9 cellular contexts compared by ENCODE assay signal in genomic region chr4:78749972-78750727, GRCh38. TPM values are rescaled to one million over a fixed set of nuclear protein-coding genes. Genes with fewer than 3 reads are reported as not detected.
DNase-seq lines count a peak whose midpoint lies in the region; ATAC-seq and TF ChIP-seq lines count a peak whose summit lies in the region.
"Had no signal": no experiment of that assay in that cellular context is flagged by ENCODE, and none has a peak within 500 bp of the region (broad histone marks: within the 10 kb centered on the region; RNA-seq: fewer than 3 reads in every experiment).

No MANE protein-coding gene starts in this region.

- H3K23ac ChIP-seq in H9 (ENCODE audit: insufficient read length, low read depth, low read length): no peak overlapping the region

- H3K36me3 ChIP-seq in HAP-1 (replicated peaks): no peaks in the 10 kb centered on the region
- no peaks in the 10 kb centered on the region for H3K36me3 ChIP-seq in effector memory CD4-positive, alpha-beta T cell (ENCODE audit: control insufficient read depth, insufficient read depth, low read length)

- no peaks in the 10 kb centered on the region for H3K23me2 ChIP-seq in H9 (ENCODE audit: insufficient read length, low read depth, low read length, poor library complexity, severe bottlenecking)

- in situ Hi-C loops in HAP-1 (cut with MboI; ENCODE audit: low sequenced_read_pairs): no loop called here

- H2BK12ac ChIP-seq in H9 (ENCODE audit: insufficient read length, low read depth, low read length): no peak overlapping the region

- no peaks in the 10 kb centered on the region for H4K20me1 ChIP-seq in H9 (ENCODE audit: control insufficient read depth, insufficient read depth, insufficient read length)

- H2AK5ac ChIP-seq in H9 (ENCODE audit: insufficient read length, low read length): no peak overlapping the region

- no peak overlapping the region for H4K5ac ChIP-seq in H9 (ENCODE audit: insufficient read length, low read depth, low read length)

- H3K27ac ChIP-seq in H9 (ENCODE audit: insufficient read length, low read depth, low read length): no peak overlapping the region
- H3K27ac ChIP-seq in effector memory CD4-positive, alpha-beta T cell (ENCODE audit: insufficient read depth, low read length, poor library complexity, severe bottlenecking): no peak overlapping the region

- no peak overlapping the region for H2AFZ ChIP-seq in H9 (ENCODE audit: low read length)

- DNase-seq in NB4 (ENCODE audit: low read depth) (peak; percentile 73), memory B cell (ENCODE audit: low spot score in 2 of 2) (peak in 1 of 2 donors; percentile 48), H9 (no peak), HAP-1 (ENCODE audit: low spot score in 2 of 2) (no peak)
- DNase-seq in activated naive CD4-positive, alpha-beta T cell treated with anti-CD3 and anti-CD28 coated beads, Interleukin-2, amount 50 U/mL, for 16 hours: no peak
- DNase-seq in effector memory CD4-positive, alpha-beta T cell: no peak
- DNase-seq: glutamatergic neuron had no signal

- H3K4me1 ChIP-seq in H9 (ENCODE audit: insufficient read depth, low read length) (no peaks in the 10 kb centered on the region), HAP-1 (no peaks in the 10 kb centered on the region)
- no peaks in the 10 kb centered on the region for H3K4me1 ChIP-seq in effector memory CD4-positive, alpha-beta T cell (ENCODE audit: control insufficient read depth, insufficient read depth, low read length, poor library complexity, severe bottlenecking)

- no peak overlapping the region for H4K8ac ChIP-seq in H9 (replicated peaks; ENCODE audit: insufficient read length, low read depth, low read length)

- H3K9ac ChIP-seq in H9 (ENCODE audit: extremely low read depth, insufficient read length, low read length): no peak overlapping the region

- no peak overlapping the region for H3T11ph ChIP-seq in H9 (ENCODE audit: low read length)

- no peak overlapping the region for H3K4ac ChIP-seq in H9 (ENCODE audit: low read depth, low read length)

- TF ChIP-seq POLR2A in NB4 (IDR thresholded peaks at IDR 0.05; ENCODE audit: extremely low read depth, insufficient read length): no peak

- no peak overlapping the region for H3K4me3 ChIP-seq in NB4 (ENCODE audit: low read depth, low read length)
- H3K4me3 ChIP-seq in HAP-1: no peak overlapping the region
- no peak overlapping the region for H3K4me3 ChIP-seq in effector memory CD4-positive, alpha-beta T cell (ENCODE audit: insufficient read depth, low read depth, low read length, poor library complexity, severe bottlenecking)

- peaks cover 30% of the 10 kb centered on the region for H3K4me1 Mint-ChIP-seq in memory B cell
- H3K4me1 Mint-ChIP-seq in H9: no peaks in the 10 kb centered on the region

- H3K4me3 Mint-ChIP-seq in memory B cell: peak overlapping the region; percentile 60
- H3K4me3 Mint-ChIP-seq in H9: no peak overlapping the region

- H3K79me1 ChIP-seq in H9 (ENCODE audit: insufficient read depth, low read depth, low read length, poor library complexity, severe bottlenecking): no peaks in the 10 kb centered on the region

- no peak overlapping the region for H3K4me2 ChIP-seq in H9 (ENCODE audit: insufficient read depth, insufficient read length, low read length)

- H3K27me3 Mint-ChIP-seq in memory B cell (no peaks in the 10 kb centered on the region), H9 (ENCODE audit: low read depth) (no peaks in the 10 kb centered on the region)

- ATAC-seq in GM18519 (IDR thresholded peaks at IDR 0.05; ENCODE audit: low FRiP score, unreplicated experiment): peak; percentile 93
- peak; percentile 91 for ATAC-seq in HG02759 (IDR thresholded peaks at IDR 0.05; ENCODE audit: unreplicated experiment)
- peak; percentile 89 for ATAC-seq in memory B cell (ENCODE audit: low read depth)

- H3K27me3 ChIP-seq in H9 (ENCODE audit: insufficient read depth, low read length): no peaks in the 10 kb centered on the region
- H3K27me3 ChIP-seq in HAP-1 (ENCODE audit: low read depth): no peaks in the 10 kb centered on the region
- no peaks in the 10 kb centered on the region for H3K27me3 ChIP-seq in effector memory CD4-positive, alpha-beta T cell (replicated peaks; ENCODE audit: control insufficient read depth, insufficient read depth, low read length, poor library complexity, severe bottlenecking)

- H3K9me3 Mint-ChIP-seq in memory B cell: no peaks in the 10 kb centered on the region
- H3K9me3 Mint-ChIP-seq in H9: no peaks in the 10 kb centered on the region

- no peak overlapping the region for H2BK120ac ChIP-seq in H9 (ENCODE audit: low read depth, low read length, poor library complexity, severe bottlenecking)

- H4K91ac ChIP-seq in H9 (ENCODE audit: insufficient read length, low read depth, low read length): no peak overlapping the region

- H3K9me3 ChIP-seq in H9 (ENCODE audit: control insufficient read depth, low read depth, low read length) (no peaks in the 10 kb centered on the region), HAP-1 (no peaks in the 10 kb centered on the region)
- H3K9me3 ChIP-seq in effector memory CD4-positive, alpha-beta T cell (ENCODE audit: control insufficient read depth, low read length): no peaks in the 10 kb centered on the region

- H2BK20ac ChIP-seq in H9 (ENCODE audit: low read depth, low read length, poor library complexity, severe bottlenecking): no peak overlapping the region

- H3K56ac ChIP-seq in H9 (ENCODE audit: insufficient read length, low read depth, low read length): no peak overlapping the region

- H3K36me3 Mint-ChIP-seq in memory B cell: no peaks in the 10 kb centered on the region
- no peaks in the 10 kb centered on the region for H3K36me3 Mint-ChIP-seq in H9 (ENCODE audit: insufficient read depth in 1 of 3, low read depth in 3 of 3)

- no peak overlapping the region for H2BK15ac ChIP-seq in H9 (ENCODE audit: low read depth, low read length)

- no peak overlapping the region for H3K18ac ChIP-seq in H9 (ENCODE audit: insufficient read length, low read depth, low read length)

- H3K14ac ChIP-seq in H9 (ENCODE audit: insufficient read depth, low read length): no peak overlapping the region

- WGBS in H9 (ENCODE audit: extremely low coverage, insufficient read length, low lambda C conversion rate): no CpG with 5 or more reads among the region's 2 CpGs

- no peak for TF ChIP-seq CTCF in NB4 (IDR thresholded peaks at IDR 0.05; ENCODE audit: low read depth, low read length)
- no peak for TF ChIP-seq CTCF in H9 (conservative IDR thresholded peaks at IDR 0.05)

- H2BK5ac ChIP-seq in H9 (ENCODE audit: insufficient read length, low read length): no peak overlapping the region

- peak overlapping the region; percentile 98 for H3K27ac Mint-ChIP-seq in memory B cell
- H3K27ac Mint-ChIP-seq in H9: no peak overlapping the region

- no peaks in the 10 kb centered on the region for H3K79me2 ChIP-seq in H9 (ENCODE audit: insufficient read depth, low read length)

RNA-seq across cellular contexts. Expression of gene BMP2K, which starts 26.0 kb away (rescaled TPM):
- 26.4 and 28.7 TPM in 2 replicates for total RNA-seq in H9 (2021)
